Comparison of ENCODE assay signal across 9 cellular contexts in the genomic region with DNA sequence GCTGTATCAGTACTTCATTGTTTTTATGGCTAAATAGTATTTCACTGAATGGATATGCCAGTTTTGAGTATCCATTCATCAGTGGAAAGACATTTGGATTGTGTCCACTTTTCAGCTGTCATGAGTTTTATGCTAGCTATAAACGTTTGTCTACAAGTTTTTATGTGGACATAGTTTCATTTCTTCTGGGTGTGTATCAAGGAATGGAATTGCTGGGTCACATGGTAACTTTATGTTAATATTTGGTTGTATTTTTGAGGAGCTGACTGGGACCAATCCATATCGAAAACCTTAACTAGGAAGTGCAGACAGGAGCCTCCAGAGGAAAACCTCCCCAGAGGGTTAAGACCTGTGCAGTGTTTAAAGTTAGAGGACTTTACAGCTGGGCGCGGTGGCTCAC.
"Had no signal": no experiment of that assay in that cellular context is flagged by ENCODE, and none has a peak within 500 bp of the region (broad histone marks: within the 10 kb centered on the region; RNA-seq: fewer than 3 reads in every experiment).

No MANE protein-coding gene starts in this region.

- H3K27ac ChIP-seq: KMS-11 had no signal

- H3K27ac Mint-ChIP-seq: GM23338, H9 had no signal

- H3K9me3 Mint-ChIP-seq: GM23338, H9 had no signal

- DNase-seq: H9, HCEC 1CT, IMR-90, KBM-7 had no signal

- H3K4me2 ChIP-seq: GM23338, KMS-11 had no signal

- H3K9ac ChIP-seq: KMS-11 had no signal

- ATAC-seq: GM23338 had no signal

- H3K4me3 Mint-ChIP-seq: GM23338, H9 had no signal

- H3K4me3 ChIP-seq: GM23338 had no signal

- H2AFZ ChIP-seq: GM23338 had no signal

- FAIRE-seq: H1, H54, HTR-8/SVneo had no signal
